ENCODE assay signal across 31 cellular contexts in genomic region chrX:1169198-1169597, GRCh38. TPM values are rescaled to one million over a fixed set of nuclear protein-coding genes. Genes with fewer than 3 reads are reported as not detected.
"Had no signal": no experiment of that assay in that cellular context is flagged by ENCODE, and none has a peak within 500 bp of the region (broad histone marks: within the 10 kb centered on the region; RNA-seq: fewer than 3 reads in every experiment).

No MANE protein-coding gene starts in this region.

- H3K36me3 Mint-ChIP-seq: activated naive CD4-positive, alpha-beta T cell treated with anti-CD3 and anti-CD28 coated beads, Interleukin-2, amount 50 U/mL, for 24 hours; activated naive CD8-positive, alpha-beta T cell treated with anti-CD3 and anti-CD28 coated beads for 36 hours had no signal

- H3K4me1 ChIP-seq: adrenal gland, body of pancreas, gastrocnemius medialis, heart left ventricle had no signal

- H3K27ac ChIP-seq: adrenal gland, body of pancreas, foreskin keratinocyte, gastrocnemius medialis, heart left ventricle, VCaP had no signal

- H3K4me3 Mint-ChIP-seq: activated B cell treated with CpG ODN at 0.5 μM for 24 hours; activated CD4-positive, alpha-beta memory T cell treated with anti-CD3 and anti-CD28 coated beads, Interleukin-2, amount 10 ng/mL, durations not matched to agents 7 days and 5 days; activated naive CD4-positive, alpha-beta T cell treated with anti-CD3 and anti-CD28 coated beads for 36 hours; activated naive CD4-positive, alpha-beta T cell treated with anti-CD3 and anti-CD28 coated beads, Interleukin-2, amount 50 U/mL, for 24 hours; activated naive CD8-positive, alpha-beta T cell treated with anti-CD3 and anti-CD28 coated beads for 36 hours; activated naive CD8-positive, alpha-beta T cell treated with anti-CD3 and anti-CD28 coated beads, Interleukin-2, amount 50 U/mL, for 24 hours; activated T-helper 1 cell treated with anti-CD3 and anti-CD28 coated beads, Interleukin-12 subunit alpha, Interleukin-12 subunit beta, Interleukin-2, Interleukin-4 antibody, amounts not matched to agents 30 ng/mL and 10 ng/mL and 1 ng/mL, durations not matched to agents 14 hours and 24 hours and 36 hours; endodermal cell had no signal

- H3K9me3 Mint-ChIP-seq: activated B cell treated with CpG ODN at 0.5 μM for 24 hours; activated CD4-positive, alpha-beta memory T cell treated with anti-CD3 and anti-CD28 coated beads, Interleukin-2, amount 10 ng/mL, durations not matched to agents 7 days and 5 days; activated naive CD4-positive, alpha-beta T cell treated with anti-CD3 and anti-CD28 coated beads for 36 hours; activated naive CD4-positive, alpha-beta T cell treated with anti-CD3 and anti-CD28 coated beads, Interleukin-2, amount 50 U/mL, for 24 hours; activated naive CD8-positive, alpha-beta T cell treated with anti-CD3 and anti-CD28 coated beads, Interleukin-2, amount 50 U/mL, for 24 hours; activated T-helper 1 cell treated with anti-CD3 and anti-CD28 coated beads, Interleukin-12 subunit alpha, Interleukin-12 subunit beta, Interleukin-2, Interleukin-4 antibody, amounts not matched to agents 30 ng/mL and 10 ng/mL and 1 ng/mL, durations not matched to agents 14 hours and 24 hours and 36 hours; activated T-helper 2 cell treated with anti-CD3 and anti-CD28 coated beads, Interferon-gamma antibody, Interleukin-2, Interleukin-4, amounts not matched to agents 10 μg/mL and 5 μg/mL and 100 μg/mL, durations not matched to agents 14 hours and 24 hours and 36 hours had no signal

- H3K27me3 ChIP-seq: adrenal gland, body of pancreas, foreskin keratinocyte had no signal

- H3K9me3 ChIP-seq: adrenal gland, body of pancreas, gastrocnemius medialis, heart left ventricle had no signal

- DNase-seq: activated B cell treated with CpG ODN at 0.5 μM for 24 hours; activated CD4-positive, alpha-beta memory T cell treated with anti-CD3 and anti-CD28 coated beads, Interleukin-2, amount 10 ng/mL, durations not matched to agents 7 days and 5 days; activated CD4-positive, alpha-beta T cell treated with anti-CD3 and anti-CD28 coated beads for 48 hours; activated CD8-positive, alpha-beta memory T cell treated with anti-CD3 and anti-CD28 coated beads, Interleukin-2, amount 50 U/mL, for 4 hours; activated effector memory CD4-positive, alpha-beta T cell treated with anti-CD3 and anti-CD28 coated beads, Interleukin-2, amount 50 U/mL, for 16 hours; activated naive CD4-positive, alpha-beta T cell treated with anti-CD3 and anti-CD28 coated beads for 36 hours; activated naive CD8-positive, alpha-beta T cell treated with anti-CD3 and anti-CD28 coated beads for 36 hours; activated naive CD8-positive, alpha-beta T cell treated with anti-CD3 and anti-CD28 coated beads, Interleukin-2, amount 50 U/mL, for 24 hours; activated T-cell treated with anti-CD3 and anti-CD28 coated beads, Interleukin-2, amount 50 U/mL, for 1 hour; activated T-cell treated with anti-CD3 and anti-CD28 coated beads, Interleukin-2, amount 50 U/mL, for 48 hours; amygdala; aorta; body of pancreas; caudate nucleus; cortex of kidney; effector memory CD4-positive, alpha-beta T cell; foreskin keratinocyte; gastrocnemius medialis; glutamatergic neuron; heart left ventricle; hypothalamus had no signal

- H3K36me3 ChIP-seq: adrenal gland, gastrocnemius medialis, heart left ventricle had no signal

- H3K27ac Mint-ChIP-seq: activated B cell treated with CpG ODN at 0.5 μM for 24 hours; activated CD4-positive, alpha-beta memory T cell treated with anti-CD3 and anti-CD28 coated beads, Interleukin-2, amount 10 ng/mL, durations not matched to agents 7 days and 5 days; activated naive CD4-positive, alpha-beta T cell treated with anti-CD3 and anti-CD28 coated beads for 36 hours; activated naive CD8-positive, alpha-beta T cell treated with anti-CD3 and anti-CD28 coated beads for 36 hours; activated naive CD8-positive, alpha-beta T cell treated with anti-CD3 and anti-CD28 coated beads, Interleukin-2, amount 50 U/mL, for 24 hours; activated T-helper 1 cell treated with anti-CD3 and anti-CD28 coated beads, Interleukin-12 subunit alpha, Interleukin-12 subunit beta, Interleukin-2, Interleukin-4 antibody, amounts not matched to agents 30 ng/mL and 10 ng/mL and 1 ng/mL, durations not matched to agents 14 hours and 24 hours and 36 hours; activated T-helper 2 cell treated with anti-CD3 and anti-CD28 coated beads, Interferon-gamma antibody, Interleukin-2, Interleukin-4, amounts not matched to agents 10 μg/mL and 5 μg/mL and 100 μg/mL, durations not matched to agents 14 hours and 24 hours and 36 hours; endodermal cell had no signal

- H3K4me3 ChIP-seq: adrenal gland, body of pancreas, gastrocnemius medialis, heart left ventricle had no signal

- ATAC-seq: activated CD4-positive, CD25-positive, alpha-beta regulatory T cell treated with anti-CD3 and anti-CD28 coated beads, Interleukin-2, amount 50 U/mL, for 24 hours; activated naive CD8-positive, alpha-beta T cell treated with anti-CD3 and anti-CD28 coated beads, Interleukin-2, amount 50 U/mL, for 24 hours; body of pancreas; esophagus mucosa; foreskin keratinocyte; gastrocnemius medialis; heart left ventricle had no signal

RNA-seq across cellular contexts. Expression of gene CRLF2, which starts 43.3 kb away (rescaled TPM):
- total RNA-seq: activated B cell treated with CpG ODN at 0.5 μM for 24 hours, adrenal gland, body of pancreas, chondrocyte, endodermal cell, epithelial cell of proximal tubule, esophagus mucosa, foreskin keratinocyte, gastrocnemius medialis had no signal
